1 cellular context compared by ENCODE assay signal in genomic region chr2:11481426-11481788, GRCh38.
TF ChIP-seq lines count a peak whose summit lies in the region.

No MANE protein-coding gene starts in this region.

TF ChIP-seq in WTC11, 78 proteins besides CTCF, POLR2A, EP300 and RAD21 (continued from another document):
- TF ChIP-seq, protein P1, sequence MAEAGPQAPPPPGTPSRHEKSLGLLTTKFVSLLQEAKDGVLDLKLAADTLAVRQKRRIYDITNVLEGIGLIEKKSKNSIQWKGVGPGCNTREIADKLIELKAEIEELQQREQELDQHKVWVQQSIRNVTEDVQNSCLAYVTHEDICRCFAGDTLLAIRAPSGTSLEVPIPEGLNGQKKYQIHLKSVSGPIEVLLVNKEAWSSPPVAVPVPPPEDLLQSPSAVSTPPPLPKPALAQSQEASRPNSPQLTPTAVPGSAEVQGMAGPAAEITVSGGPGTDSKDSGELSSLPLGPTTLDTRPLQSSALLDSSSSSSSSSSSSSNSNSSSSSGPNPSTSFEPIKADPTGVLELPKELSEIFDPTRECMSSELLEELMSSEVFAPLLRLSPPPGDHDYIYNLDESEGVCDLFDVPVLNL (CRISPR knock-in tag; IDR thresholded peaks at IDR 0.05; ENCODE audit: borderline replicate concordance, low read depth): no peak
- TF ChIP-seq IRF2 (CRISPR knock-in tag; IDR thresholded peaks at IDR 0.05; ENCODE audit: borderline replicate concordance, low read depth): no peak
- no peak for TF ChIP-seq ATF3 (CRISPR knock-in tag; conservative IDR thresholded peaks at IDR 0.05)
- no peak for TF ChIP-seq SOX15 (CRISPR knock-in tag; IDR thresholded peaks at IDR 0.05)
- TF ChIP-seq ETV6 (CRISPR knock-in tag; IDR thresholded peaks at IDR 0.05): no peak
